1 cellular context compared by ENCODE assay signal in the genomic region with DNA sequence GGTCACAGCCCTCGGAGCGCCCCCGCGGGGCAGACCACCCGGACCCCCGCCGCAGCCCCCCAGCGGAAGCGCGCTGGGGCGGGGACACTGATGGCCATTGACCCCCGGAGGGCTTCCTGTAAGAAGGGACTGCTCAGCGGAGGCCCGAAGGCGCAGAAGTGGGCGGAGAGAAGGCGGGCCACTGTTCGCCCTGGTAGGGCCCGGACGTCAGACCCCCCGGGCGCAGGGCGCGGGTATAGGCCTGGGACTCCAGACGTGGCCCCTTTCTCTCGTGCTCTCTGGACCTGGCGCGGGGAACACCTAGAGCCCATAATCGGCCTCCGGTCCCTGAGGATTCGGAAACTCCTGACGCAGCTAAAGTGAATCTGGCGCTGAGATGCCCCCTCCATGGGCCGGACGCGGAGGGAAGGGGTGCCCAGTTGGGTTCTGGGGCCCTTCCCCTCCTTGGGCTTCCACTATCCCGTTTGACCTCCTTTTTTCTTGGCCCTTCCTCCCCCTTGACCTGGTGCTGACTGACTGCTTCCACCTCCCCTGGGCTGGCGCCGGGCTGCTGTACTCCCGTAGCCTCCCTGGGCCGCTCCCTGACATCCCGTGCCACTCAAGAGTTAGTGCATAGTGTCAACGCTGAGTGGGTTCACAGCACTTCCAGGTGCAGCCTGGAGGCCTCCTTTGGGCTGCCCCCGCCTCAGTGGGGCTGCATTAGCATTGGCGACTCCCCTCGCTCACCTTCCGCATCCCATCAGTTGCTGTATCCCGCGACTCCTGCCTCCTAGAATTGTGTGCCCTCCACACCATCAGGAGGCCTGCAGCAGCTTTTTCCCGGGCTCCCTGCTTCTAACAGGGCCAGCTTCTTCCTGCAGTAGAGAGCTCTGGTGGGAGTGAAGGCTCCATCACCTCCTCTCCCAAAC.
A peak's percentile ranks its signal among the peaks of the same experiment; 100 is the strongest.
TF ChIP-seq lines count a peak whose summit lies in the region.

No MANE protein-coding gene starts in this region.

TF ChIP-seq in HepG2, 621 proteins besides CTCF, POLR2A, EP300 and RAD21 (continues in another document):
- peak; percentile 15; the same call in 1 of the 2 replicates for TF ChIP-seq HOXA5 (CRISPR knock-in tag; IDR thresholded peaks at IDR 0.05)
- TF ChIP-seq RAD51 (IDR thresholded peaks at IDR 0.05; ENCODE audit: borderline replicate concordance) = no peak
- no peak for TF ChIP-seq SNRNP70 (IDR thresholded peaks at IDR 0.05; ENCODE audit: low read depth, low read length)
- no peak for TF ChIP-seq DZIP1 (CRISPR knock-in tag; IDR thresholded peaks at IDR 0.05)
- TF ChIP-seq, protein P1, sequence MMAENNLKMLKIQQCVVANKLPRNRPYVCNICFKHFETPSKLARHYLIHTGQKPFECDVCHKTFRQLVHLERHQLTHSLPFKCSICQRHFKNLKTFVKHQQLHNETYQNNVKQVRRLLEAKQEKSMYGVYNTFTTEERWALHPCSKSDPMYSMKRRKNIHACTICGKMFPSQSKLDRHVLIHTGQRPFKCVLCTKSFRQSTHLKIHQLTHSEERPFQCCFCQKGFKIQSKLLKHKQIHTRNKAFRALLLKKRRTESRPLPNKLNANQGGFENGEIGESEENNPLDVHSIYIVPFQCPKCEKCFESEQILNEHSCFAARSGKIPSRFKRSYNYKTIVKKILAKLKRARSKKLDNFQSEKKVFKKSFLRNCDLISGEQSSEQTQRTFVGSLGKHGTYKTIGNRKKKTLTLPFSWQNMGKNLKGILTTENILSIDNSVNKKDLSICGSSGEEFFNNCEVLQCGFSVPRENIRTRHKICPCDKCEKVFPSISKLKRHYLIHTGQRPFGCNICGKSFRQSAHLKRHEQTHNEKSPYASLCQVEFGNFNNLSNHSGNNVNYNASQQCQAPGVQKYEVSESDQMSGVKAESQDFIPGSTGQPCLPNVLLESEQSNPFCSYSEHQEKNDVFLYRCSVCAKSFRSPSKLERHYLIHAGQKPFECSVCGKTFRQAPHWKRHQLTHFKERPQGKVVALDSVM (CRISPR knock-in tag; IDR thresholded peaks at IDR 0.05) = peak; percentile 55; the same call in 1 of the 2 replicates
- 0 out of 2 replicates have a peak, but pooled peaks have one; percentile 29 for TF ChIP-seq ZBTB7A (CRISPR knock-in tag; IDR thresholded peaks at IDR 0.05)
- TF ChIP-seq, protein P2, sequence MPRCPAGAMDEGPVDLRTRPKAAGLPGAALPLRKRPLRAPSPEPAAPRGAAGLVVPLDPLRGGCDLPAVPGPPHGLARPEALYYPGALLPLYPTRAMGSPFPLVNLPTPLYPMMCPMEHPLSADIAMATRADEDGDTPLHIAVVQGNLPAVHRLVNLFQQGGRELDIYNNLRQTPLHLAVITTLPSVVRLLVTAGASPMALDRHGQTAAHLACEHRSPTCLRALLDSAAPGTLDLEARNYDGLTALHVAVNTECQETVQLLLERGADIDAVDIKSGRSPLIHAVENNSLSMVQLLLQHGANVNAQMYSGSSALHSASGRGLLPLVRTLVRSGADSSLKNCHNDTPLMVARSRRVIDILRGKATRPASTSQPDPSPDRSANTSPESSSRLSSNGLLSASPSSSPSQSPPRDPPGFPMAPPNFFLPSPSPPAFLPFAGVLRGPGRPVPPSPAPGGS (CRISPR knock-in tag; IDR thresholded peaks at IDR 0.05) = no peak
- no peak for TF ChIP-seq ARID2 (CRISPR knock-in tag; IDR thresholded peaks at IDR 0.05; ENCODE audit: borderline replicate concordance)
- no peak for TF ChIP-seq ATF5 (CRISPR knock-in tag; IDR thresholded peaks at IDR 0.05; ENCODE audit: low read depth)
- 0 out of 2 replicates have a peak, but pooled peaks have one; percentile 4 for TF ChIP-seq NFKB2 (CRISPR knock-in tag; IDR thresholded peaks at IDR 0.05; ENCODE audit: borderline replicate concordance)
- TF ChIP-seq ZNF704 (CRISPR knock-in tag; IDR thresholded peaks at IDR 0.05; ENCODE audit: borderline replicate concordance) = no peak
- TF ChIP-seq, protein P3, sequence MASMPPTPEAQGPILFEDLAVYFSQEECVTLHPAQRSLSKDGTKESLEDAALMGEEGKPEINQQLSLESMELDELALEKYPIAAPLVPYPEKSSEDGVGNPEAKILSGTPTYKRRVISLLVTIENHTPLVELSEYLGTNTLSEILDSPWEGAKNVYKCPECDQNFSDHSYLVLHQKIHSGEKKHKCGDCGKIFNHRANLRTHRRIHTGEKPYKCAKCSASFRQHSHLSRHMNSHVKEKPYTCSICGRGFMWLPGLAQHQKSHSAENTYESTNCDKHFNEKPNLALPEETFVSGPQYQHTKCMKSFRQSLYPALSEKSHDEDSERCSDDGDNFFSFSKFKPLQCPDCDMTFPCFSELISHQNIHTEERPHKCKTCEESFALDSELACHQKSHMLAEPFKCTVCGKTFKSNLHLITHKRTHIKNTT (CRISPR knock-in tag; IDR thresholded peaks at IDR 0.05) = no peak
- TF ChIP-seq, protein P4, sequence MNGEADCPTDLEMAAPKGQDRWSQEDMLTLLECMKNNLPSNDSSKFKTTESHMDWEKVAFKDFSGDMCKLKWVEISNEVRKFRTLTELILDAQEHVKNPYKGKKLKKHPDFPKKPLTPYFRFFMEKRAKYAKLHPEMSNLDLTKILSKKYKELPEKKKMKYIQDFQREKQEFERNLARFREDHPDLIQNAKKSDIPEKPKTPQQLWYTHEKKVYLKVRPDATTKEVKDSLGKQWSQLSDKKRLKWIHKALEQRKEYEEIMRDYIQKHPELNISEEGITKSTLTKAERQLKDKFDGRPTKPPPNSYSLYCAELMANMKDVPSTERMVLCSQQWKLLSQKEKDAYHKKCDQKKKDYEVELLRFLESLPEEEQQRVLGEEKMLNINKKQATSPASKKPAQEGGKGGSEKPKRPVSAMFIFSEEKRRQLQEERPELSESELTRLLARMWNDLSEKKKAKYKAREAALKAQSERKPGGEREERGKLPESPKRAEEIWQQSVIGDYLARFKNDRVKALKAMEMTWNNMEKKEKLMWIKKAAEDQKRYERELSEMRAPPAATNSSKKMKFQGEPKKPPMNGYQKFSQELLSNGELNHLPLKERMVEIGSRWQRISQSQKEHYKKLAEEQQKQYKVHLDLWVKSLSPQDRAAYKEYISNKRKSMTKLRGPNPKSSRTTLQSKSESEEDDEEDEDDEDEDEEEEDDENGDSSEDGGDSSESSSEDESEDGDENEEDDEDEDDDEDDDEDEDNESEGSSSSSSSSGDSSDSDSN (CRISPR knock-in tag; IDR thresholded peaks at IDR 0.05) = peak; percentile 31; the same call in 1 of the 2 replicates
- no peak for TF ChIP-seq ZNF562 (CRISPR knock-in tag; IDR thresholded peaks at IDR 0.05; ENCODE audit: borderline replicate concordance)
- no peak for TF ChIP-seq CENPBD1 (CRISPR knock-in tag; IDR thresholded peaks at IDR 0.05; ENCODE audit: borderline replicate concordance, low read depth)
- TF ChIP-seq ZNF788 (CRISPR knock-in tag; IDR thresholded peaks at IDR 0.05; ENCODE audit: borderline replicate concordance) = 0 out of 2 replicates have a peak, but pooled peaks have one; percentile 25
- 0 out of 2 replicates have a peak, but pooled peaks have one; percentile 43 for TF ChIP-seq ZNF569 (CRISPR knock-in tag; IDR thresholded peaks at IDR 0.05; ENCODE audit: borderline replicate concordance)
- TF ChIP-seq, protein P5, sequence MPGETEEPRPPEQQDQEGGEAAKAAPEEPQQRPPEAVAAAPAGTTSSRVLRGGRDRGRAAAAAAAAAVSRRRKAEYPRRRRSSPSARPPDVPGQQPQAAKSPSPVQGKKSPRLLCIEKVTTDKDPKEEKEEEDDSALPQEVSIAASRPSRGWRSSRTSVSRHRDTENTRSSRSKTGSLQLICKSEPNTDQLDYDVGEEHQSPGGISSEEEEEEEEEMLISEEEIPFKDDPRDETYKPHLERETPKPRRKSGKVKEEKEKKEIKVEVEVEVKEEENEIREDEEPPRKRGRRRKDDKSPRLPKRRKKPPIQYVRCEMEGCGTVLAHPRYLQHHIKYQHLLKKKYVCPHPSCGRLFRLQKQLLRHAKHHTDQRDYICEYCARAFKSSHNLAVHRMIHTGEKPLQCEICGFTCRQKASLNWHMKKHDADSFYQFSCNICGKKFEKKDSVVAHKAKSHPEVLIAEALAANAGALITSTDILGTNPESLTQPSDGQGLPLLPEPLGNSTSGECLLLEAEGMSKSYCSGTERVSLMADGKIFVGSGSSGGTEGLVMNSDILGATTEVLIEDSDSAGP (CRISPR knock-in tag; IDR thresholded peaks at IDR 0.05; ENCODE audit: borderline replicate concordance) = peak; percentile 38; the same call in 1 of the 2 replicates
- 0 out of 4 replicates have a peak, but pooled peaks of 1 of the 2 experiments have one; percentile 2 for TF ChIP-seq MAFK (conservative IDR thresholded peaks at IDR 0.05 in 1 of 2, IDR thresholded peaks at IDR 0.05 in 1 of 2; ENCODE audit: low read length in 2 of 2)
- TF ChIP-seq ZSCAN20 (CRISPR knock-in tag; IDR thresholded peaks at IDR 0.05; ENCODE audit: borderline replicate concordance) = peak; percentile 77; the same call in 1 of the 2 replicates
- no peak for TF ChIP-seq ZNF280D (CRISPR knock-in tag; IDR thresholded peaks at IDR 0.05)
- no peak for TF ChIP-seq TARDBP (CRISPR knock-in tag; IDR thresholded peaks at IDR 0.05)
- no peak for TF ChIP-seq GATAD1 (CRISPR knock-in tag; IDR thresholded peaks at IDR 0.05)
- peak; percentile 2; the same call in 1 of the 2 replicates for TF ChIP-seq GABPA (IDR thresholded peaks at IDR 0.05; ENCODE audit: low read depth, low read length)
- TF ChIP-seq GABPA (CRISPR knock-in tag; IDR thresholded peaks at IDR 0.05; ENCODE audit: low read depth) = no peak
- TF ChIP-seq HOXA3 (CRISPR knock-in tag; IDR thresholded peaks at IDR 0.05) = 0 out of 2 replicates have a peak, but pooled peaks have one; percentile 7
- no peak for TF ChIP-seq ZMYM4 (CRISPR knock-in tag; IDR thresholded peaks at IDR 0.05)
- peak; percentile 31 for TF ChIP-seq AGO1 (IDR thresholded peaks at IDR 0.05; ENCODE audit: low read depth, low read length, poor library complexity, severe bottlenecking)
- no peak for TF ChIP-seq RARA (CRISPR knock-in tag; IDR thresholded peaks at IDR 0.05)
- 0 out of 2 replicates have a peak, but pooled peaks have one; percentile 20 for TF ChIP-seq SP4 (CRISPR knock-in tag; IDR thresholded peaks at IDR 0.05)
- TF ChIP-seq MED1 (CRISPR knock-in tag; IDR thresholded peaks at IDR 0.05) = peak; percentile 46; the same call in 1 of the 2 replicates
- no peak for TF ChIP-seq ZNF331 (CRISPR knock-in tag; IDR thresholded peaks at IDR 0.05)
- TF ChIP-seq ZBTB38 (CRISPR knock-in tag; IDR thresholded peaks at IDR 0.05) = no peak
- TF ChIP-seq TBX2 (CRISPR knock-in tag; IDR thresholded peaks at IDR 0.05; ENCODE audit: borderline replicate concordance) = no peak; the same call in 1 of the 2 replicates
- peak; percentile 33; the same call in 1 of the 2 replicates for TF ChIP-seq MYC (CRISPR knock-in tag; IDR thresholded peaks at IDR 0.05; ENCODE audit: borderline replicate concordance)
- TF ChIP-seq SATB2 (CRISPR knock-in tag; IDR thresholded peaks at IDR 0.05) = 0 out of 2 replicates have a peak, but pooled peaks have one; percentile 31
- 0 out of 2 replicates have a peak, but pooled peaks have one; percentile 19 for TF ChIP-seq ZNF121 (CRISPR knock-in tag; IDR thresholded peaks at IDR 0.05)
- 0 out of 2 replicates have a peak, but pooled peaks have one; percentile 5 for TF ChIP-seq PITX1 (CRISPR knock-in tag; IDR thresholded peaks at IDR 0.05)
